Comparison of ENCODE assay signal across 1 cellular context in genomic region chr17:2063306-2064146, GRCh38.
TF ChIP-seq lines count a peak whose summit lies in the region.

No MANE protein-coding gene starts in this region.

TF ChIP-seq in GM12878, 131 proteins besides CTCF, POLR2A, EP300 and RAD21 (continues in another document):
- no peak for TF ChIP-seq YY1 (IDR thresholded peaks at IDR 0.05; ENCODE audit: low read depth, low read length)
- peak; percentile 22 for TF ChIP-seq ZBED1 (IDR thresholded peaks at IDR 0.05; ENCODE audit: borderline replicate concordance)
- TF ChIP-seq FOXK2 (IDR thresholded peaks at IDR 0.05), result no peak
- TF ChIP-seq SMAD5 (IDR thresholded peaks at IDR 0.05; ENCODE audit: low read depth), result peak; percentile 11; the same call in 1 of the 2 replicates
- TF ChIP-seq RAD51 (IDR thresholded peaks at IDR 0.05), result no peak
- no peak for TF ChIP-seq PAX5 (IDR thresholded peaks at IDR 0.05; ENCODE audit: borderline replicate concordance, low read depth, low read length)
- no peak for TF ChIP-seq PKNOX1 (IDR thresholded peaks at IDR 0.05)
- TF ChIP-seq MXI1 (IDR thresholded peaks at IDR 0.05; ENCODE audit: low read depth, low read length), result no peak
- no peak for TF ChIP-seq SKIL (IDR thresholded peaks at IDR 0.05; ENCODE audit: low read depth, poor library complexity, severe bottlenecking)
- no peak for TF ChIP-seq ZBTB33 (IDR thresholded peaks at IDR 0.05)
- TF ChIP-seq PRDM15 (CRISPR knock-in tag; IDR thresholded peaks at IDR 0.05), result no peak
- TF ChIP-seq EED (IDR thresholded peaks at IDR 0.05; ENCODE audit: low read depth), result no peak
- no peak for TF ChIP-seq CHD4 (IDR thresholded peaks at IDR 0.05)
- no peak for TF ChIP-seq YBX1 (IDR thresholded peaks at IDR 0.05)
- TF ChIP-seq BRCA1 (IDR thresholded peaks at IDR 0.05; ENCODE audit: low read depth, low read length), result no peak
- no peak for TF ChIP-seq JUND (IDR thresholded peaks at IDR 0.05; ENCODE audit: low read depth, low read length)
- TF ChIP-seq KDM1A (IDR thresholded peaks at IDR 0.05; ENCODE audit: borderline replicate concordance), result no peak
- no peak for TF ChIP-seq TCF12 (IDR thresholded peaks at IDR 0.05; ENCODE audit: low read depth, low read length)
- no peak for TF ChIP-seq BMI1 (IDR thresholded peaks at IDR 0.05; ENCODE audit: borderline replicate concordance)
- TF ChIP-seq POLR2AphosphoS2 (IDR thresholded peaks at IDR 0.05; ENCODE audit: low read depth, low read length), result peak; percentile 53; the same call in 1 of the 2 replicates
- TF ChIP-seq SUPT20H (IDR thresholded peaks at IDR 0.05; ENCODE audit: borderline replicate concordance, control insufficient read depth, low read depth, low read length), result no peak
- TF ChIP-seq IKZF2 (IDR thresholded peaks at IDR 0.05), result no peak
- peak; percentile 27; the same call in 1 of the 2 replicates for TF ChIP-seq NFIC (IDR thresholded peaks at IDR 0.05; ENCODE audit: low read depth, low read length)
- TF ChIP-seq PBX3 (IDR thresholded peaks at IDR 0.05; ENCODE audit: insufficient replicate concordance, low read depth, low read length), result no peak
- no peak for TF ChIP-seq SIX5 (IDR thresholded peaks at IDR 0.05; ENCODE audit: low read depth, low read length, severe bottlenecking)
- TF ChIP-seq ZZZ3 (IDR thresholded peaks at IDR 0.05; ENCODE audit: control insufficient read depth, insufficient read length, low read depth), result no peak
- TF ChIP-seq MLLT1 (IDR thresholded peaks at IDR 0.05), result no peak
- TF ChIP-seq NR2C2 (IDR thresholded peaks at IDR 0.05; ENCODE audit: borderline replicate concordance, control insufficient read depth, insufficient read length, low read depth), result no peak
- TF ChIP-seq TBL1XR1 (IDR thresholded peaks at IDR 0.05; ENCODE audit: low read depth, low read length), result no peak
- TF ChIP-seq CREM (IDR thresholded peaks at IDR 0.05; ENCODE audit: low read depth), result no peak
- peak; percentile 71 for TF ChIP-seq MTA3 (IDR thresholded peaks at IDR 0.05; ENCODE audit: borderline replicate concordance, low read length)
- no peak for TF ChIP-seq SMARCA5 (IDR thresholded peaks at IDR 0.05)
- TF ChIP-seq IRF4 (IDR thresholded peaks at IDR 0.05; ENCODE audit: low read depth, low read length), result no peak
- no peak for TF ChIP-seq ZBTB40 (IDR thresholded peaks at IDR 0.05; ENCODE audit: borderline replicate concordance)
- no peak for TF ChIP-seq BACH1 (IDR thresholded peaks at IDR 0.05; ENCODE audit: borderline replicate concordance)
- no peak for TF ChIP-seq WRNIP1 (IDR thresholded peaks at IDR 0.05; ENCODE audit: borderline replicate concordance, low read depth, low read length)
- no peak for TF ChIP-seq JUNB (IDR thresholded peaks at IDR 0.05)
- TF ChIP-seq BCL3 (IDR thresholded peaks at IDR 0.05; ENCODE audit: borderline replicate concordance, insufficient read depth, low read depth, low read length, poor library complexity, severe bottlenecking), result no peak
- no peak for TF ChIP-seq ZSCAN29 (IDR thresholded peaks at IDR 0.05)
- TF ChIP-seq CREB1 (IDR thresholded peaks at IDR 0.05; ENCODE audit: low read depth), result 0 out of 2 replicates have a peak, but pooled peaks have one; percentile 5
- no peak for TF ChIP-seq E2F4 (IDR thresholded peaks at IDR 0.05; ENCODE audit: low read depth, low read length)
- peak; percentile 42; the same call in 1 of the 2 replicates for TF ChIP-seq FOXM1 (IDR thresholded peaks at IDR 0.05; ENCODE audit: low read depth, low read length)
- TF ChIP-seq DPF2 (IDR thresholded peaks at IDR 0.05), result no peak
- TF ChIP-seq PML (IDR thresholded peaks at IDR 0.05; ENCODE audit: low read length), result peak; percentile 43; the same call in 1 of the 2 replicates
